ENCODE assay signal across 17 cellular contexts in genomic region chr2:240125749-240126148, GRCh38. TPM values are rescaled to one million over a fixed set of nuclear protein-coding genes. Genes with fewer than 3 reads are reported as not detected.
"Had no signal": no experiment of that assay in that cellular context is flagged by ENCODE, and none has a peak within 500 bp of the region (broad histone marks: within the 10 kb centered on the region; RNA-seq: fewer than 3 reads in every experiment).

No MANE protein-coding gene starts in this region.

- H3K27me3 ChIP-seq: ascending aorta, breast epithelium, hepatocyte, right atrium auricular region, SJSA1 had no signal

- H3K36me3 ChIP-seq: breast epithelium had no signal

- DNase-seq: activated CD4-positive, alpha-beta T cell treated with anti-CD3 and anti-CD28 coated beads for 36 hours; left ventricle myocardium inferior; naive thymus-derived CD8-positive, alpha-beta T cell; nucleus accumbens; T-helper 2 cell had no signal

- H3K4me3 ChIP-seq: ascending aorta, breast epithelium, hepatocyte, left ventricle myocardium inferior, right atrium auricular region, SJSA1, smooth muscle cell had no signal

- H3K27ac ChIP-seq: ascending aorta, breast epithelium, hepatocyte, left ventricle myocardium inferior, right atrium auricular region, SJSA1 had no signal

- H3K9me3 ChIP-seq: ascending aorta, breast epithelium, left ventricle myocardium inferior, right atrium auricular region, SJSA1 had no signal

- H3K4me1 ChIP-seq: ascending aorta, breast epithelium, left ventricle myocardium inferior, right atrium auricular region, SJSA1 had no signal

RNA-seq across cellular contexts. Expression of gene OTOS, which starts 14.7 kb away (rescaled TPM):
- total RNA-seq: activated CD4-positive, alpha-beta T cell treated with anti-CD3 and anti-CD28 coated beads for 36 hours; ascending aorta; breast epithelium; esophagus mucosa; left ventricle myocardium inferior; mucosa of gallbladder; naive thymus-derived CD8-positive, alpha-beta T cell; progenitor cell of endocrine pancreas; right atrium auricular region; SJSA1; smooth muscle cell; temporal lobe; urinary bladder had no signal
- polyA plus RNA-seq: hepatocyte; keratinocyte; naive thymus-derived CD8-positive, alpha-beta T cell; smooth muscle cell; urinary bladder had no signal
